In the genomic region with DNA sequence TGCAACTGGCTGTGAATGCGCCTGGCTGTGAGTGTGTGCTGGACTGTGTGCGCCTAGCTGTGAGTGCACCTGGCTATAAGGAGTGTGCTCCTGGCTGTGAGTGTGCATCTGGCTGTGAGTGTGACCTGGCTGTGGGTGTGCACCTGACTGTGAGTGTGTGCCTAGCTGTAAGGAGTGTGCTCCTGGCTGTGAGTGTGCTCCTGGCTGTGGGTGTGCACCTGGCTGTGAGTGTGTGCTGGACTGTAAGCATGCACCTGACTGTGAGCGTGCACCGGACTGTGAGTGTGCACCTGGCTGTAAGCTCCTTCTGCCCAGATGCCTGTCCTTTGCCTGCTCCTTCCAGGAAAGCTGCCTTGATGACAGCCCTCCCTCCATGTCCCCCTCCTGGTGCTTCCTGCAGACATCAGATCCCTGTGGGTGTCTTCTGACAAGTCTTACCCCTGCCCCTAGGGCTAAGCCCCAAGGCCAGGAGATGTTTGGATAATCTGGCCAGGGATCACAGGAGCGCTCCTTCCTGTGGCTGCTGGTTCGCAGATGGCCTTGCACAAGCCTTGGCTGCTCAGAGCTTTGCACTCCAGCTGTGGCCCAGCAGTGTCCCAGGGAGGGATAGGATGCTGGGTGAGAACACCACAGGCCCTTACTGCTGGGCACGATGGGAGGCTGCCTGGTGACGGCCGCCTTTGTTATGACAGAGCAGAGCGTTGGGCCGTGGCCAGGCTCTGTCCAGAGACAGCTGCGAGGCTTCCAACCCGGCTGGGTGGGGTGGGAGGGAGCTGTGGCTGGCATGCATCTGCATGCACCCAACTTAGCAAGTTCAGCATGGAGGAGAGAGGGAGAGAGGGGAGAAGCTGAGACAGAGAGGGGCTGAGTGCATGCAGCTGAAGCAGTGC, we compare ENCODE assay signal across 10 cellular contexts.
DNase-seq lines count a peak whose midpoint lies in the region; ATAC-seq and TF ChIP-seq lines count a peak whose summit lies in the region.
"Had no signal": no experiment of that assay in that cellular context is flagged by ENCODE, and none has a peak within 500 bp of the region (broad histone marks: within the 10 kb centered on the region; RNA-seq: fewer than 3 reads in every experiment).

No MANE protein-coding gene starts in this region.

- peak overlapping the region; percentile 53 for H3K27ac ChIP-seq in substantia nigra (ENCODE audit: low read depth, low read length, poor library complexity, severe bottlenecking)
- H3K27ac ChIP-seq: thyroid gland had no signal

- no peaks in the 10 kb centered on the region for H3K36me3 Mint-ChIP-seq in brain

- peaks cover 90% of the 10 kb centered on the region for H3K4me1 Mint-ChIP-seq in brain

- ATAC-seq in GM18517 (IDR thresholded peaks at IDR 0.05; ENCODE audit: unreplicated experiment) = no peak
- no peak for ATAC-seq in HG03354 (IDR thresholded peaks at IDR 0.05; ENCODE audit: poor library complexity, severe bottlenecking, unreplicated experiment)

- H3K27ac Mint-ChIP-seq in brain = peak overlapping the region; percentile 68 to 93 (median 85)

- peak; percentile 61 for DNase-seq in NCI-H2171 treated with DMSO at 0.1 percent for 48 hours (lab: John Stamatoyannopoulos, UW)
- no peak for DNase-seq in NCI-H2171 (lab: John Stamatoyannopoulos, UW)
- DNase-seq in islet precursor cell = peak; percentile 66
- peak; percentile 18 to 94 (median 78) for DNase-seq in substantia nigra (lab: John Stamatoyannopoulos, UW)
- DNase-seq in NCI-H1436 treated with DMSO at 0.1 percent for 48 hours (lab: John Stamatoyannopoulos, UW) = no peak
- DNase-seq: T-helper 2 cell had no signal

- H3K9me3 Mint-ChIP-seq in brain = peaks cover 0 to 2% (median 0%) of the 10 kb centered on the region in 5 experiments

- H3K27me3 Mint-ChIP-seq in brain = no peaks in the 10 kb centered on the region

- no peak overlapping the region for H3K4me3 Mint-ChIP-seq in brain

- TF ChIP-seq CTCF in brain (conservative IDR thresholded peaks at IDR 0.05) = no peak

Comparison
In these comparisons a context has a peak if more than half of its experiments do, and no peak if none do; other contexts are left out.
1. DNase-seq: peak in NCI-H2171 treated with DMSO at 0.1 percent for 48 hours (single experiment), islet precursor cell (single experiment) and substantia nigra (49 of 49); none in NCI-H2171 (single experiment) and NCI-H1436 treated with DMSO at 0.1 percent for 48 hours (single experiment).